21 cellular contexts compared by ENCODE assay signal in the genomic region with DNA sequence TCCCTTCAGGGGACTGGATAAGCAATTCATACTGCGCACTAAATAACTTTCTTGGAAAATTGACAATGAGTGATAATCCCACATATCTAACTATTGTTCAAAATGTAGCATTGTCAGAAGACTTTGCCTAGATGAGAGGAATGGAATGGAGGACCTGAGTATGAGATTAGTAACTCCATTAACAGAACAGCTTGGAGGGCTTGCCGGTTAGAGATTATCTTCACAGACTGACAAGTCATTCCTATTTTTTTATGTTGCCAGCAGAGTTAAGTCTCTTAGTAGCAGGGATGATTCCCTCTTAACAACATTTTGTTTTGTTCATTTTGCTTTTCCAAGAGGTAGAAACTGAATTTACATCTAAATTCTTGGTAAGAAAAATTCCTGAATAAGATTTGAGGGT. TPM values are rescaled to one million over a fixed set of nuclear protein-coding genes. Genes with fewer than 3 reads are reported as not detected.
DNase-seq lines count a peak whose midpoint lies in the region; ATAC-seq, FAIRE-seq and TF ChIP-seq lines count a peak whose summit lies in the region.
"Had no signal": no experiment of that assay in that cellular context is flagged by ENCODE, and none has a peak within 500 bp of the region (broad histone marks: within the 10 kb centered on the region; RNA-seq: fewer than 3 reads in every experiment).

No MANE protein-coding gene starts in this region.

- peak overlapping the region in 2 of 3 donors; percentile 71 to 92 for H3K27ac Mint-ChIP-seq in CD4-positive, CD25-positive, alpha-beta regulatory T cell
- H3K27ac Mint-ChIP-seq: B cell had no signal

- H3K9me3 ChIP-seq in CD4-positive, CD25-positive, alpha-beta regulatory T cell (ENCODE audit: control insufficient read depth in 2 of 2, low read length in 2 of 2), result no peaks in the 10 kb centered on the region
- no peaks in the 10 kb centered on the region for H3K9me3 ChIP-seq in WERI-Rb-1 (ENCODE audit: severe bottlenecking)
- H3K9me3 ChIP-seq in suprapubic skin, result no peaks in the 10 kb centered on the region
- H3K9me3 ChIP-seq: BLaER1, Caco-2 had no signal

- no peak overlapping the region for H3K27ac ChIP-seq in CD4-positive, CD25-positive, alpha-beta regulatory T cell (ENCODE audit: insufficient read depth, low read length, poor library complexity, severe bottlenecking)
- peak overlapping the region; percentile 87 for H3K27ac ChIP-seq in WERI-Rb-1
- peak overlapping the region; percentile 59 for H3K27ac ChIP-seq in mesendoderm (ENCODE audit: low read depth, low read length)
- H3K27ac ChIP-seq in suprapubic skin, result no peak overlapping the region
- H3K27ac ChIP-seq: 22Rv1, BLaER1, C4-2B, GM23248 had no signal

- no peak overlapping the region for H3K4ac ChIP-seq in mesendoderm (ENCODE audit: low read depth, low read length)

- H4K5ac ChIP-seq in mesendoderm (ENCODE audit: low read length), result no peak overlapping the region

- no peak for DNase-seq in CD4-positive, CD25-positive, alpha-beta regulatory T cell
- DNase-seq in D721Med (ENCODE audit: insufficient read length, low spot score), result no peak
- peak; percentile 52 for DNase-seq in WERI-Rb-1
- DNase-seq in mesendoderm, result no peak
- no peak for DNase-seq in HEK293T (ENCODE audit: extremely low spot score)
- no peak for DNase-seq in suprapubic skin (ENCODE audit: low spot score in 2 of 2)
- DNase-seq: Caco-2; CD4-positive, alpha-beta memory T cell; DMS53; DMS79 treated with DMSO at 0.1 percent for 48 hours; GM23248; H7; HCEC 1CT had no signal

- H3K9ac ChIP-seq in mesendoderm (ENCODE audit: low read length), result no peak overlapping the region
- H3K9ac ChIP-seq: BLaER1, GM23248 had no signal

- H3K56ac ChIP-seq in mesendoderm (ENCODE audit: low read length), result no peak overlapping the region

- H3K36me3 Mint-ChIP-seq in CD4-positive, CD25-positive, alpha-beta regulatory T cell, result peaks cover 56% of the 10 kb centered on the region

- CTCF ChIA-PET in HEK293T (lab: Yijun Ruan, JAX), result no interaction called here

- TF ChIP-seq CTCF in D721Med (IDR thresholded peaks at IDR 0.05; ENCODE audit: insufficient read depth, missing control alignments) (no peak), WERI-Rb-1 (IDR thresholded peaks at IDR 0.05; ENCODE audit: low read depth, low read length) (no peak), suprapubic skin (IDR thresholded peaks at IDR 0.05) (no peak)

- no peaks in the 10 kb centered on the region for H3K27me3 ChIP-seq in CD4-positive, CD25-positive, alpha-beta regulatory T cell (ENCODE audit: control insufficient read depth, insufficient read depth, low read length)
- no peaks in the 10 kb centered on the region for H3K27me3 ChIP-seq in WERI-Rb-1 (ENCODE audit: insufficient read depth, low read depth, severe bottlenecking)
- no peaks in the 10 kb centered on the region for H3K27me3 ChIP-seq in mesendoderm (ENCODE audit: insufficient read depth, low read length, poor library complexity)
- H3K27me3 ChIP-seq in suprapubic skin, result no peaks in the 10 kb centered on the region
- H3K27me3 ChIP-seq: BLaER1 had no signal

- WGBS in mesendoderm (ENCODE audit: extremely low coverage, insufficient coverage, low lambda C conversion rate), result no CpG with 5 or more reads among the region's 2 CpGs
- WGBS in suprapubic skin, result 90% methylated on average over 2 of the region's 2 CpGs

- peaks cover 26 to 92% (median 57%) of the 10 kb centered on the region in 4 donors for H3K4me1 Mint-ChIP-seq in CD4-positive, CD25-positive, alpha-beta regulatory T cell
- H3K4me1 Mint-ChIP-seq: B cell had no signal

- no peaks in the 10 kb centered on the region for H3K79me1 ChIP-seq in mesendoderm (ENCODE audit: low read length)

- H4K8ac ChIP-seq in mesendoderm (ENCODE audit: low read depth, low read length), result no peak overlapping the region

- no peaks in the 10 kb centered on the region for H3K79me2 ChIP-seq in mesendoderm (ENCODE audit: control insufficient read depth, insufficient read depth, low read length)

- POLR2A ChIA-PET in HEK293T (lab: Yijun Ruan, JAX), result no interaction called here

- no peaks in the 10 kb centered on the region for H3K9me3 Mint-ChIP-seq in CD4-positive, CD25-positive, alpha-beta regulatory T cell
- H3K9me3 Mint-ChIP-seq: CD4-positive, alpha-beta memory T cell had no signal

- ATAC-seq in CD4-positive, CD25-positive, alpha-beta regulatory T cell (ENCODE audit: low read depth in 2 of 2), result no peak
- ATAC-seq in GM19328 (IDR thresholded peaks at IDR 0.05; ENCODE audit: unreplicated experiment), result no peak

- no peak overlapping the region for H2AK5ac ChIP-seq in mesendoderm (ENCODE audit: low read length)

- H3K4me1 ChIP-seq in CD4-positive, CD25-positive, alpha-beta regulatory T cell (ENCODE audit: control insufficient read depth, insufficient read depth, low read length, poor library complexity, severe bottlenecking), result peaks cover 63% of the 10 kb centered on the region
- H3K4me1 ChIP-seq in mesendoderm (ENCODE audit: control insufficient read depth, low read depth, low read length) (no peaks in the 10 kb centered on the region), suprapubic skin (no peaks in the 10 kb centered on the region)
- H3K4me1 ChIP-seq: BLaER1 had no signal

- H3K23ac ChIP-seq in mesendoderm (ENCODE audit: low read length), result no peak overlapping the region

- TF ChIP-seq EP300 in suprapubic skin (IDR thresholded peaks at IDR 0.05), result no peak

- H2BK120ac ChIP-seq in mesendoderm (ENCODE audit: low read depth, low read length), result no peak overlapping the region

- no peak overlapping the region for H2BK5ac ChIP-seq in mesendoderm (ENCODE audit: low read length)

- no peak overlapping the region for H3K4me3 Mint-ChIP-seq in CD4-positive, CD25-positive, alpha-beta regulatory T cell
- H3K4me3 Mint-ChIP-seq: B cell; CD4-positive, alpha-beta memory T cell had no signal

- no peak overlapping the region for H3K4me3 ChIP-seq in CD4-positive, CD25-positive, alpha-beta regulatory T cell (ENCODE audit: low read depth, low read length)
- H3K4me3 ChIP-seq in WERI-Rb-1 (ENCODE audit: low read depth, low read length) (no peak overlapping the region), mesendoderm (ENCODE audit: low read length) (no peak overlapping the region), suprapubic skin (no peak overlapping the region)
- H3K4me3 ChIP-seq: BLaER1, GM23248 had no signal

- H2BK15ac ChIP-seq in mesendoderm (replicated peaks; ENCODE audit: low read depth), result no peak overlapping the region

- no peak overlapping the region for H3K4me2 ChIP-seq in mesendoderm (ENCODE audit: low read length)
- H3K4me2 ChIP-seq: BLaER1 had no signal

- H3K27me3 Mint-ChIP-seq in CD4-positive, CD25-positive, alpha-beta regulatory T cell, result no peaks in the 10 kb centered on the region
- H3K27me3 Mint-ChIP-seq: B cell; CD4-positive, alpha-beta memory T cell had no signal

- FAIRE-seq in D721Med (lab: Jason Lieb, UNC), result peak; percentile 98
- FAIRE-seq: A204.1, GM12892, H1 had no signal

- no peak for TF ChIP-seq POLR2A in suprapubic skin (IDR thresholded peaks at IDR 0.05)

- peaks cover 48% of the 10 kb centered on the region for H3K36me3 ChIP-seq in CD4-positive, CD25-positive, alpha-beta regulatory T cell (ENCODE audit: control insufficient read depth, insufficient read depth, low read length)
- H3K36me3 ChIP-seq in WERI-Rb-1, result peaks cover 80% of the 10 kb centered on the region
- peaks cover 5% of the 10 kb centered on the region for H3K36me3 ChIP-seq in mesendoderm (ENCODE audit: control insufficient read depth, insufficient read depth, low read length)
- peaks cover 84% of the 10 kb centered on the region for H3K36me3 ChIP-seq in suprapubic skin

- no peak overlapping the region for H3K18ac ChIP-seq in mesendoderm (ENCODE audit: low read length)

TF ChIP-seq in HEK293T, 16 proteins besides CTCF, POLR2A, EP300 and RAD21:
- TF ChIP-seq L3MBTL2 (conservative IDR thresholded peaks at IDR 0.05) (no peak), ZNF384 (IDR thresholded peaks at IDR 0.05) (no peak), ARNT (IDR thresholded peaks at IDR 0.05) (no peak)

RNA-seq across cellular contexts. Expression of a gene that starts 7.1 kb away (rescaled TPM):
- total RNA-seq in CD4-positive, CD25-positive, alpha-beta regulatory T cell, result 7.2 TPM
- polyA plus RNA-seq in CD4-positive, CD25-positive, alpha-beta regulatory T cell, result 1 to 10 TPM; 1.2 to 2.8 (median 1.9) TPM
- polyA plus RNA-seq in mesendoderm (2013, experiment 1 of 2), result 4.8 TPM
- 5.1 TPM for polyA plus RNA-seq in mesendoderm (2013, experiment 2 of 2)
- 10 to 100 TPM in 1 of 4 donors, 1 to 10 TPM in 3; 3.6 to 13.0 (median 6.3) TPM for total RNA-seq in suprapubic skin

RNA-seq across cellular contexts. Expression of a gene that starts 32.0 kb away (rescaled TPM):
- 6.9 TPM for total RNA-seq in CD4-positive, CD25-positive, alpha-beta regulatory T cell
- 1 to 10 TPM; 1.1 to 2.0 (median 1.4) TPM for polyA plus RNA-seq in CD4-positive, CD25-positive, alpha-beta regulatory T cell
- 6.1 TPM for polyA plus RNA-seq in mesendoderm (2013, experiment 1 of 2)
- polyA plus RNA-seq in mesendoderm (2013, experiment 2 of 2), result 6.0 TPM
- 10 to 100 TPM; 13.8 to 35.6 (median 18.0) TPM for total RNA-seq in suprapubic skin
- total RNA-seq: B cell had no signal

RNA-seq across cellular contexts. Expression of a gene that starts 43.6 kb away (rescaled TPM):
- 73.4 TPM for total RNA-seq in CD4-positive, CD25-positive, alpha-beta regulatory T cell
- polyA plus RNA-seq in CD4-positive, CD25-positive, alpha-beta regulatory T cell, result 10 to 100 TPM; 19.7 to 30.9 (median 20.6) TPM
- polyA plus RNA-seq in mesendoderm (2013, experiment 1 of 2), result 17.4 TPM
- polyA plus RNA-seq in mesendoderm (2013, experiment 2 of 2), result 16.2 TPM
- total RNA-seq in suprapubic skin, result 10 to 100 TPM; 22.8 to 56.7 (median 29.7) TPM

RNA-seq across cellular contexts. Expression of a gene that starts 51.6 kb away (rescaled TPM):
- total RNA-seq in CD4-positive, CD25-positive, alpha-beta regulatory T cell, result 54.6 TPM
- polyA plus RNA-seq in CD4-positive, CD25-positive, alpha-beta regulatory T cell, result 10 to 100 TPM; 51.0 to 69.6 (median 55.7) TPM
- 16.9 TPM for polyA plus RNA-seq in mesendoderm (2013, experiment 1 of 2)
- polyA plus RNA-seq in mesendoderm (2013, experiment 2 of 2), result 16.0 TPM
- 10 to 100 TPM in 3 of 4 donors, 1 to 10 TPM in 1; 6.7 to 22.9 (median 12.2) TPM for total RNA-seq in suprapubic skin

RNA-seq across cellular contexts. Expression of a gene that starts 52.2 kb away (rescaled TPM):
- 478 TPM for total RNA-seq in CD4-positive, CD25-positive, alpha-beta regulatory T cell
- 10 to 100 TPM; 55.0 to 76.1 (median 63.4) TPM for polyA plus RNA-seq in CD4-positive, CD25-positive, alpha-beta regulatory T cell
- polyA plus RNA-seq in mesendoderm (2013, experiment 1 of 2), result 15.6 TPM
- 15.8 TPM for polyA plus RNA-seq in mesendoderm (2013, experiment 2 of 2)
- total RNA-seq in suprapubic skin, result 100 to 1,000 TPM in 1 of 4 donors, 10 to 100 TPM in 3; 56.7 to 113 (median 73.3) TPM

Comparison
In these comparisons a context has a peak if more than half of its experiments do, and no peak if none do; other contexts are left out.
1. H3K27ac ChIP-seq: peak in WERI-Rb-1 (single experiment) and mesendoderm (single experiment); none in CD4-positive, CD25-positive, alpha-beta regulatory T cell (single experiment) and suprapubic skin (single experiment).